ENCODE assay signal across 1 cellular context in the genomic region with DNA sequence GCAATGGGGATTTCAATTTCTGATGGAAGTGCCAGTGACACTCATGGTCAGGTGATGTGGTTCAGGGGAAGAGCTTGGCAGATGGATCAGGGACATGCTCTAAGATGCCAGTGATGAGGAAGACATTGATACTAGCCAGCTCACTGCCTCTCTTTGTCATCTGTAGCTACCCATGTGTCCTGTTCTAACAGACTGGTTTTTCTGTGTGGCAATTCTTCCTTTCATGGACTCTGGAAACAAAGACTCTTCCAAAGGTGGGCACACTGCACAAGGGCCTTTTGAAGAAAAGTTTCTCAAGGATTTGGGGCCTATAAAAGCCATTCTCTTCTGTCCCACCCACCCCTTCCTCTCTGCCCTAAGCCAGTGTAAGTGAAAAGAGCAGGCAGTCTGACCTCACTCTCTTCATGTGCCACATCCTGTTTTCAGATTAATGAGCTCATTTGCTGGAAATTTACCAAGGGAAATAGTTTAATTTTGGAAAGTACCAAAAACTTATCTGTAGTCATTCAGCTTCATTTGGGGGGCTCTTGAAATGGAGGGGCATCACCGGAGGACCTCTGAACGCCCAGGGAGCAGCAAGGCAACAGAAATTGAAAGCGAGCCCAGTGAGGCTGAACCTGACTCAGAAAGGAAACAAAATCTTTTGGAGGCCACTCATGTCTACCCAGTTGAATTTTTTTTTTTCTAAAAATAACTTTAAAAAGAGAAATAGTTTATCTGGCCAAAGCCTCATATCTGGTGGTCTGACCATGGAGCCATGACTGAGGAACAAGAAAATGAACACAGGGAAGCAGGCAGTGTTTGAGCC.
TF ChIP-seq lines count a peak whose summit lies in the region.

No MANE protein-coding gene starts in this region.

TF ChIP-seq in HEK293, 187 proteins besides CTCF, POLR2A, EP300 and RAD21 (continued from another document):
- TF ChIP-seq, protein P1, sequence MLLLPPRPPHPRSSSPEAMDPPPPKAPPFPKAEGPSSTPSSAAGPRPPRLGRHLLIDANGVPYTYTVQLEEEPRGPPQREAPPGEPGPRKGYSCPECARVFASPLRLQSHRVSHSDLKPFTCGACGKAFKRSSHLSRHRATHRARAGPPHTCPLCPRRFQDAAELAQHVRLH (tag by site-specific recombination; IDR thresholded peaks at IDR 0.05), result no peak
- TF ChIP-seq ZNF548 (tag by site-specific recombination; IDR thresholded peaks at IDR 0.05) (no peak), ZFHX2 (tag by site-specific recombination; conservative IDR thresholded peaks at IDR 0.05) (0 out of 2 replicates have a peak, but pooled peaks have one; percentile 8), MYNN (tag by site-specific recombination; IDR thresholded peaks at IDR 0.05; ENCODE audit: borderline replicate concordance) (no peak), IKZF3 (tag by site-specific recombination; IDR thresholded peaks at IDR 0.05) (no peak), ZNF629 (tag by site-specific recombination; IDR thresholded peaks at IDR 0.05) (peak; percentile 28; the same call in 1 of the 2 replicates), ZFP37 (tag by site-specific recombination; IDR thresholded peaks at IDR 0.05) (no peak), ZNF600 (tag by site-specific recombination; IDR thresholded peaks at IDR 0.05) (no peak)
